19 cellular contexts compared by ENCODE assay signal in genomic region chr10:7320072-7320471, GRCh38.
A peak's percentile ranks its signal among the peaks of the same experiment; 100 is the strongest.
DNase-seq lines count a peak whose midpoint lies in the region; ATAC-seq, FAIRE-seq and TF ChIP-seq lines count a peak whose summit lies in the region.
"Had no signal": no experiment of that assay in that cellular context is flagged by ENCODE, and none has a peak within 500 bp of the region (broad histone marks: within the 10 kb centered on the region; RNA-seq: fewer than 3 reads in every experiment).

No MANE protein-coding gene starts in this region.

- H3K4me2 ChIP-seq in GM23248 (ENCODE audit: unreplicated experiment) = no peak overlapping the region
- no peak overlapping the region for H3K4me2 ChIP-seq in astrocyte (ENCODE audit: low read length)
- H3K4me2 ChIP-seq: KMS-11 had no signal

- DNase-seq in T-helper 2 cell treated with Interferon-gamma antibody and Interleukin-4, amounts not matched to agents 5 μg/mL and 100 μg/mL, for 36 hours (ENCODE audit: low spot score) = no peak
- DNase-seq in T-helper 2 cell (no peak), GM23248 (peak; percentile 14), astrocyte (ENCODE audit: low read depth) (peak; percentile 38), natural killer cell (no peak), NCI-H1417 (lab: John Stamatoyannopoulos, UW) (no peak), NCI-H345 treated with DMSO at 0.1 percent for 48 hours (lab: John Stamatoyannopoulos, UW; ENCODE audit: unreplicated experiment) (no peak), midbrain (lab: John Stamatoyannopoulos, UW) (no peak)
- DNase-seq: CD4-positive, alpha-beta memory T cell; DMS79; islet precursor cell; NCI-H1105 treated with DMSO at 0.1 percent for 48 hours; NK-92 treated with Interleukin-12 subunit alpha and Interleukin-12 subunit beta, amount 100 ng/mL, for 24 hours; retina; stimulated activated naive CD8-positive, alpha-beta T cell treated with anti-CD3 and anti-CD28 coated beads, Interleukin-15, Interleukin-2, amounts not matched to agents 100 U/mL and 50 U/mL, for 24 hours; upper lobe of left lung had no signal

- H3K36me3 ChIP-seq in GM23248 (ENCODE audit: low read depth) (no peaks in the 10 kb centered on the region), astrocyte (ENCODE audit: insufficient read depth, low read length) (no peaks in the 10 kb centered on the region)
- H3K36me3 ChIP-seq: neutrophil, upper lobe of left lung had no signal

- H3K27me3 ChIP-seq in GM23248 (replicated peaks; ENCODE audit: insufficient read depth) (no peaks in the 10 kb centered on the region), astrocyte (ENCODE audit: insufficient read depth, low read length) (no peaks in the 10 kb centered on the region)
- H3K27me3 ChIP-seq: neutrophil, upper lobe of left lung had no signal

- H3K27ac ChIP-seq in GM23248 (no peak overlapping the region), astrocyte (ENCODE audit: low read depth, low read length) (no peak overlapping the region)
- H3K27ac ChIP-seq: KMS-11, neutrophil, upper lobe of left lung had no signal

- H3K9me3 Mint-ChIP-seq in T-helper 2 cell treated with Interferon-gamma antibody and Interleukin-4, amounts not matched to agents 5 μg/mL and 100 μg/mL, for 36 hours = peaks cover 19% of the 10 kb centered on the region
- peaks cover 5% of the 10 kb centered on the region for H3K9me3 Mint-ChIP-seq in astrocyte (ENCODE audit: unreplicated experiment)
- H3K9me3 Mint-ChIP-seq in natural killer cell = peaks cover 0 to 3% of the 10 kb centered on the region in 2 donors

- no peak overlapping the region for H3K4me3 ChIP-seq in GM23248
- no peak overlapping the region for H3K4me3 ChIP-seq in astrocyte (ENCODE audit: insufficient read depth, low read depth, low read length)
- H3K4me3 ChIP-seq: upper lobe of left lung had no signal

- no peak for FAIRE-seq in astrocyte (lab: Jason Lieb, UNC)

- 26 to 30% methylated on average over 7 of the region's 7 CpGs for WGBS in GM23248 (ENCODE audit: low coverage in 1 of 2, low lambda C conversion rate in 2 of 2, missing lambda C conversion rate in 2 of 2), 2 experiments

- peaks cover 30% of the 10 kb centered on the region for H3K4me1 Mint-ChIP-seq in T-helper 2 cell treated with Interferon-gamma antibody and Interleukin-4, amounts not matched to agents 5 μg/mL and 100 μg/mL, for 36 hours (ENCODE audit: low read depth)
- H3K4me1 Mint-ChIP-seq in astrocyte (ENCODE audit: low read depth, unreplicated experiment) (peaks cover 6% of the 10 kb centered on the region), natural killer cell (peaks cover 56 to 58% of the 10 kb centered on the region in 2 donors)

- H3K9me3 ChIP-seq in GM23248 (ENCODE audit: low read depth) (no peaks in the 10 kb centered on the region), astrocyte (ENCODE audit: insufficient read depth, low read depth, low read length) (no peaks in the 10 kb centered on the region)
- H3K9me3 ChIP-seq: neutrophil, upper lobe of left lung had no signal

- H3K27me3 Mint-ChIP-seq in T-helper 2 cell treated with Interferon-gamma antibody and Interleukin-4, amounts not matched to agents 5 μg/mL and 100 μg/mL, for 36 hours (ENCODE audit: low read depth) = no peaks in the 10 kb centered on the region
- H3K27me3 Mint-ChIP-seq in astrocyte (ENCODE audit: low read depth, unreplicated experiment) (no peaks in the 10 kb centered on the region), natural killer cell (ENCODE audit: low read depth in 2 of 2) (no peaks in the 10 kb centered on the region)
- H3K27me3 Mint-ChIP-seq: CD4-positive, alpha-beta memory T cell had no signal

- TF ChIP-seq CTCF in astrocyte (IDR thresholded peaks at IDR 0.05; ENCODE audit: insufficient read depth, low read depth, low read length) (no peak), natural killer cell (IDR thresholded peaks at IDR 0.05) (no peak)

- no peaks in the 10 kb centered on the region for H3K79me2 ChIP-seq in GM23248 (ENCODE audit: insufficient read depth)
- H3K79me2 ChIP-seq in astrocyte (ENCODE audit: insufficient read depth, low read length) = no peaks in the 10 kb centered on the region

- peaks cover 21% of the 10 kb centered on the region for H3K36me3 Mint-ChIP-seq in T-helper 2 cell treated with Interferon-gamma antibody and Interleukin-4, amounts not matched to agents 5 μg/mL and 100 μg/mL, for 36 hours (ENCODE audit: low read depth)
- H3K36me3 Mint-ChIP-seq in astrocyte (ENCODE audit: low read depth, unreplicated experiment) = peaks cover 6% of the 10 kb centered on the region
- H3K36me3 Mint-ChIP-seq in natural killer cell = no peaks in the 10 kb centered on the region

- H3K9ac ChIP-seq in GM23248 = no peak overlapping the region
- no peak overlapping the region for H3K9ac ChIP-seq in astrocyte (ENCODE audit: low read length)
- H3K9ac ChIP-seq: KMS-11 had no signal

- H2AFZ ChIP-seq in GM23248 (no peak overlapping the region), astrocyte (ENCODE audit: low read depth, low read length) (no peak overlapping the region)

- intact Hi-C loops in natural killer cell (cut with micrococcal nuclease) = no loop called here

- H3K27ac Mint-ChIP-seq in T-helper 2 cell treated with Interferon-gamma antibody and Interleukin-4, amounts not matched to agents 5 μg/mL and 100 μg/mL, for 36 hours = peak overlapping the region; percentile 46
- H3K27ac Mint-ChIP-seq in astrocyte (ENCODE audit: unreplicated experiment) (no peak overlapping the region), natural killer cell (peak overlapping the region; percentile 28 to 44)

- H3K9me2 ChIP-seq in GM23248 (ENCODE audit: insufficient read depth) = no peaks in the 10 kb centered on the region

- no peaks in the 10 kb centered on the region for H4K20me1 ChIP-seq in GM23248 (ENCODE audit: insufficient read depth)
- H4K20me1 ChIP-seq in astrocyte (ENCODE audit: insufficient read depth, low read length) = no peaks in the 10 kb centered on the region

- H3K4me1 ChIP-seq in GM23248 (ENCODE audit: insufficient read depth) (no peaks in the 10 kb centered on the region), astrocyte (ENCODE audit: insufficient read depth, low read length) (no peaks in the 10 kb centered on the region)

- in situ Hi-C loops in GM23248 (cut with MboI) = no loop called here

- H3F3A ChIP-seq in GM23248 (ENCODE audit: insufficient read depth) = no peaks in the 10 kb centered on the region

- H3K4me3 Mint-ChIP-seq in T-helper 2 cell treated with Interferon-gamma antibody and Interleukin-4, amounts not matched to agents 5 μg/mL and 100 μg/mL, for 36 hours = no peak overlapping the region
- H3K4me3 Mint-ChIP-seq in astrocyte (ENCODE audit: unreplicated experiment) = no peak overlapping the region
- peak overlapping the region; percentile 7 for H3K4me3 Mint-ChIP-seq in natural killer cell

- ATAC-seq in natural killer cell = no peak
- ATAC-seq: activated CD4-positive, CD25-positive, alpha-beta regulatory T cell treated with anti-CD3 and anti-CD28 coated beads, Interleukin-2, amount 50 U/mL, for 24 hours; stimulated activated naive CD8-positive, alpha-beta T cell treated with anti-CD3 and anti-CD28 coated beads, Interleukin-15, Interleukin-2, amounts not matched to agents 100 U/mL and 50 U/mL, for 24 hours had no signal

Comparison
In these comparisons a context has a peak if more than half of its experiments do, and no peak if none do; other contexts are left out.
1. DNase-seq: peak in GM23248 (single experiment) and astrocyte (single experiment); none in T-helper 2 cell treated with Interferon-gamma antibody and Interleukin-4, amounts not matched to agents 5 μg/mL and 100 μg/mL, for 36 hours (single experiment), T-helper 2 cell (0 of 5), natural killer cell (single experiment), NCI-H1417 (0 of 3), NCI-H345 treated with DMSO at 0.1 percent for 48 hours (single experiment) and midbrain (single experiment).